ENCODE assay signal across 8 cellular contexts in the genomic region with DNA sequence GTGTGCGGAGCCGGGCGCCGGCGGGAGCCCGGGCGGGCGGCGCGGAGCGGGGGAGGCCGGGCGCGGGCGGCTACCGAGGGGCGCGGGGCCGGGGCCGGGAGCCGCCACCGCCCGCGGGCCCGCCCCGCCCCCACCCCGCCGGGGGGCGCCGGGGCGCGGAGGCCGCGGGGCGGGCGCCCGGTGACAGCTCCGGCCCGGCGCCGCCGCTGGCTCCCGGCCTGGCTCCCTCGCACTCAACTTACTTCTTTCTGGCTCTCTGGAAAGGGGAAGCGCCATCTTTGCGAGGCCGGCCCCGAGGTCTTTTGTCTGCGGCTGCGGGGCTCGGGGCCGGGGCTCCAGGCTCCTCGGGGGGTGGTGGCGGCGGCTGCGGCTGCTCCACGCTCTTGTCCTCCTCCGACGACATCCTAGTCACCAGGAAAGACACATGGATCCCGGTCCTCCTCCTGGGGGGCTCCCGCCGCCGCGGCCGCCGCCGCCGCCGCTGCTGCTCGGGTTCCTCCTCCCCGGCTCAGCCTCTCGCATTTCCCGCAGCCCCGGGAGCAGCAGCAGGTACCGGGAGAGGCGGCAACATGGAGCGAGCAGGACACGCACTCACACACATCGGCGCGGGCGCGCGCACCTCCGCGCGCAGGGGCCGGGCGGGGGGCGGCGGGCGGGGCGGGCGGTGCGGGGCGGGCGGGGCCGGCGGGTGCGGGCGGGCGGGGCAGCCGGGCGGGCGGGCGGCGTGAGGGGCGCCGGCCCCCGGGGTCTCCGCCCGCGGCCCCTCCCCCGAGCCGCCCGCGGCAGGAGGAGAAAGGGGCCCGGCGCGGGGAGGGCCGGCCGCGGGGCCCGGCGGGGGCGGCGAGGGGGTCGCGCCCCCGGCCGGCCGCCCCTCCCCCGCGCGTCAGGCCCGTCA. TPM values are rescaled to one million over a fixed set of nuclear protein-coding genes. Genes with fewer than 3 reads are reported as not detected.
DNase-seq lines count a peak whose midpoint lies in the region; ATAC-seq and TF ChIP-seq lines count a peak whose summit lies in the region.

A gene (minus strand): TSS at position 620 of the 895 bp plus-strand sequence. CDS start 217 bp downstream, at position 403.

- H3K4me1 ChIP-seq in ectodermal cell (ENCODE audit: control insufficient read depth, insufficient read depth, low read length) = no peaks in the 10 kb centered on the region

- H3K4me3 ChIP-seq in NB4 (ENCODE audit: low read depth, low read length) (peak within 1 kb of the TSS; percentile 80), ectodermal cell (ENCODE audit: insufficient read depth, low read depth, low read length) (peak within 1 kb of the TSS; percentile 85)

- TF ChIP-seq CTCF in NB4 (IDR thresholded peaks at IDR 0.05; ENCODE audit: low read depth, low read length) = no peak

- peaks cover 7% of the 10 kb centered on the region for H3K27me3 ChIP-seq in ectodermal cell (ENCODE audit: control insufficient read depth, insufficient read depth, low read length, poor library complexity, severe bottlenecking)

- peak; percentile 10 for ATAC-seq in GM21619 (IDR thresholded peaks at IDR 0.05; ENCODE audit: unreplicated experiment)
- ATAC-seq in HG02970 (IDR thresholded peaks at IDR 0.05; ENCODE audit: low FRiP score, unreplicated experiment) = no peak

- H3K27ac ChIP-seq in ectodermal cell (ENCODE audit: insufficient read depth, low read depth, low read length, poor library complexity, severe bottlenecking) = peak within 1 kb of the TSS; percentile 85

- no peaks in the 10 kb centered on the region for H3K36me3 ChIP-seq in ectodermal cell (ENCODE audit: control insufficient read depth, insufficient read depth, low read length)

- peak; percentile 58 for DNase-seq in COR-L47 (lab: John Stamatoyannopoulos, UW)
- DNase-seq in NB4 (ENCODE audit: low read depth) = peak; percentile 71
- DNase-seq in activated CD4-positive, alpha-beta T cell treated with anti-CD3 and anti-CD28 coated beads, Interleukin-2, amount 50 U/mL, for 48 hours = peak; percentile 49 to 54
- peak; percentile 61 for DNase-seq in medulla oblongata (ENCODE audit: extremely low spot score)
- DNase-seq in stimulated activated CD4-positive, alpha-beta T cell treated with anti-CD3 and anti-CD28 coated beads, TNF-alpha, amount 100 ng/mL, for 4 hours (ENCODE audit: low read depth in 3 of 3) = peak; percentile 10 to 31 (median 12)

- H3K9me3 ChIP-seq in ectodermal cell (ENCODE audit: control insufficient read depth, low read length) = no peaks in the 10 kb centered on the region

- peak; percentile 45 for TF ChIP-seq POLR2A in NB4 (IDR thresholded peaks at IDR 0.05; ENCODE audit: extremely low read depth, insufficient read length)

- 0% methylated on average over 136 of the region's 136 CpGs for WGBS in ectodermal cell, 2 experiments

RNA-seq across cellular contexts. Expression of the gene that starts here (rescaled TPM):
- polyA plus RNA-seq in ectodermal cell (2013, experiment 1 of 4) = 13.7 TPM
- 15.9 TPM for polyA plus RNA-seq in ectodermal cell (2013, experiment 2 of 4)
- polyA plus RNA-seq in ectodermal cell (2013, experiment 3 of 4) = 11.5 TPM
- polyA plus RNA-seq in ectodermal cell (2013, experiment 4 of 4) = 17.1 TPM

Comparison
In these comparisons a context has a peak if more than half of its experiments do, and no peak if none do; other contexts are left out.
1. DNase-seq: peak in every context shown above with its lines; median percentile 71 in NB4; 61 in medulla oblongata; 58 in COR-L47; 52 in activated CD4-positive, alpha-beta T cell treated with anti-CD3 and anti-CD28 coated beads, Interleukin-2, amount 50 U/mL, for 48 hours; 12 in stimulated activated CD4-positive, alpha-beta T cell treated with anti-CD3 and anti-CD28 coated beads, TNF-alpha, amount 100 ng/mL, for 4 hours.